1 cellular context compared by ENCODE assay signal in the genomic region with DNA sequence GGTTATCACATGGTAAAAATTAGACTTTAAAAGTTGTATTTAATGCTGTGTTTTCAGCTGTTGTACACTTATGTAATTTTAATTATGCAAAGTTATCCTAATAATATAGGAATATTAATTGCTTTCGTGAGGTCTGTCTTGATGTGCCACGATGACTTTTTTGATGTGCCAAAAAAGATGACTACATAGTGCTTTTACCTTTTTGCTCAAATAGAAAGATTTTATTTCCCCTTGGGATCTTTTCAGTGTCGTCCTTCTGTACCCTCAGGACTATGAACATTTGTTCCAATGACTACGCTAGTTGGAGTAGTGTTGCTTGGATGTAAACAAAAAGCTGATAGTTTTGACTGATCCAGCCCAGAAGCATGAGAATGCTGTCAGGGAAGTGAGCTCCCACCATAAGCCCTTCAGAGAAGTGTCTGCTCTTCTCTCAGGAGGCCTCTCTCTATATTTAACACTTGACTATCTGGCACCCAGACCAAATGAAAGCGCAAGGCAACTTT.
TF ChIP-seq lines count a peak whose summit lies in the region.

No MANE protein-coding gene starts in this region.

TF ChIP-seq in liver, 16 proteins besides CTCF, POLR2A, EP300 and RAD21 (continued from another document):
- TF ChIP-seq, protein P1, sequence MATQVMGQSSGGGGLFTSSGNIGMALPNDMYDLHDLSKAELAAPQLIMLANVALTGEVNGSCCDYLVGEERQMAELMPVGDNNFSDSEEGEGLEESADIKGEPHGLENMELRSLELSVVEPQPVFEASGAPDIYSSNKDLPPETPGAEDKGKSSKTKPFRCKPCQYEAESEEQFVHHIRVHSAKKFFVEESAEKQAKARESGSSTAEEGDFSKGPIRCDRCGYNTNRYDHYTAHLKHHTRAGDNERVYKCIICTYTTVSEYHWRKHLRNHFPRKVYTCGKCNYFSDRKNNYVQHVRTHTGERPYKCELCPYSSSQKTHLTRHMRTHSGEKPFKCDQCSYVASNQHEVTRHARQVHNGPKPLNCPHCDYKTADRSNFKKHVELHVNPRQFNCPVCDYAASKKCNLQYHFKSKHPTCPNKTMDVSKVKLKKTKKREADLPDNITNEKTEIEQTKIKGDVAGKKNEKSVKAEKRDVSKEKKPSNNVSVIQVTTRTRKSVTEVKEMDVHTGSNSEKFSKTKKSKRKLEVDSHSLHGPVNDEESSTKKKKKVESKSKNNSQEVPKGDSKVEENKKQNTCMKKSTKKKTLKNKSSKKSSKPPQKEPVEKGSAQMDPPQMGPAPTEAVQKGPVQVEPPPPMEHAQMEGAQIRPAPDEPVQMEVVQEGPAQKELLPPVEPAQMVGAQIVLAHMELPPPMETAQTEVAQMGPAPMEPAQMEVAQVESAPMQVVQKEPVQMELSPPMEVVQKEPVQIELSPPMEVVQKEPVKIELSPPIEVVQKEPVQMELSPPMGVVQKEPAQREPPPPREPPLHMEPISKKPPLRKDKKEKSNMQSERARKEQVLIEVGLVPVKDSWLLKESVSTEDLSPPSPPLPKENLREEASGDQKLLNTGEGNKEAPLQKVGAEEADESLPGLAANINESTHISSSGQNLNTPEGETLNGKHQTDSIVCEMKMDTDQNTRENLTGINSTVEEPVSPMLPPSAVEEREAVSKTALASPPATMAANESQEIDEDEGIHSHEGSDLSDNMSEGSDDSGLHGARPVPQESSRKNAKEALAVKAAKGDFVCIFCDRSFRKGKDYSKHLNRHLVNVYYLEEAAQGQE (IDR thresholded peaks at IDR 0.05), result no peak
- no peak for TF ChIP-seq RXRA (IDR thresholded peaks at IDR 0.05)
- no peak for TF ChIP-seq JUND (IDR thresholded peaks at IDR 0.05)
TF ChIP-seq in liver: peak in this region for 0.
